In the genomic region with DNA sequence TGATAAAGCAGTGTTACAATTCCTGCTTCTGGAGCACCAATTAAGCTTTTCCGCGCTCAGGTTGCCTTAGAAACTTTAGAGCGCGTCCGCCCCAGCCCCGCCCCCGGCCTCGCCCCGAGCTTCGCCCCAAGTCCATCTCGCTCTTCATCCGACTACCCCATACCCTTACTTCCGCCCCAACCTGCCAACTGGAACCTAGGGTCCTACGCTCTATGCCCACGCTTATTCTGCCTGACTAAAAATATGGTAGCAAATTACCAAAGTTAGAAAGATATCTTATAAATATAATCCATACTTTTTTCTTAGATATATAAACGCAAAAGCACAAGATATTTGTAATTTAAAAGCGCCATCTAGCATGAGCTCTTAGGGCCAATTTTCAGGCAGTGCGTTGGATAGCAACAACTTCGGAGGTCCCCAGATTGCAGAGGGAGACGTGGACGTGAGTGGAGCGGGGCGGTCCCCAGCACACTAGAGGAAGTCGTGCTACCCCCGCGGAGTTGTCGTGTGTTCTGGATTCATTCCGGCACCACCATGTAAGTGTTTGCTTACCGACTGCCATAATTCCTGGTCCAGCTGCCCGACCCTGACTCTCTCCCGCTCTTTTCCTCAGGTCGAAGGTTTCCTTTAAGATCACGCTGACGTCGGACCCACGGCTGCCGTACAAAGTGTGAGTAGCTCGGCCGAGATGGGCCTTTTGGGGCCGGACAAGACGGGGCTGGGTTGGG, we compare ENCODE assay signal across 8 cellular contexts. TPM values are rescaled to one million over a fixed set of nuclear protein-coding genes. Genes with fewer than 3 reads are reported as not detected.
DNase-seq lines count a peak whose midpoint lies in the region; ATAC-seq, FAIRE-seq and TF ChIP-seq lines count a peak whose summit lies in the region.

A gene (plus strand): TSS at position 466 of the 728 bp plus-strand sequence. CDS start 69 bp downstream, at position 535.

- TF ChIP-seq CTCF in IMR-90 (conservative IDR thresholded peaks at IDR 0.05; ENCODE audit: low read depth, low read length) (no peak), endothelial cell of umbilical vein (IDR thresholded peaks at IDR 0.05; ENCODE audit: extremely low read depth in 1 of 2, insufficient read depth in 1 of 2, low read depth in 1 of 2, low read length in 2 of 2) (no peak)

- intact Hi-C loops in IMR-90 (cut with micrococcal nuclease) = loop anchor here (2.0 to 10.0 kb wide), 3 partner anchors 415 to 709 kb away; no protein-coding TSS in a partner anchor
- intact Hi-C loops in endothelial cell of umbilical vein (cut with micrococcal nuclease) = loop anchor here (1.0 to 10.0 kb wide), 4 partner anchors 685 to 1535 kb away; a partner anchor contains a TSS

- H3K4me2 ChIP-seq in IMR-90 (ENCODE audit: low read depth, low read length) (peak within 1 kb of the TSS; percentile 97), endothelial cell of umbilical vein (ENCODE audit: insufficient read depth, low read length) (peak within 1 kb of the TSS; percentile 98)

- peak within 1 kb of the TSS; percentile 98 for H3K14ac ChIP-seq in IMR-90 (replicated peaks; ENCODE audit: low read depth, low read length)

- H2AFZ ChIP-seq in IMR-90 (replicated peaks; ENCODE audit: low read length, poor library complexity) = peak within 1 kb of the TSS; percentile 97
- H2AFZ ChIP-seq in endothelial cell of umbilical vein (ENCODE audit: low read depth, low read length) = peak within 1 kb of the TSS; percentile 95

- peak within 1 kb of the TSS; percentile 95 for H2BK5ac ChIP-seq in IMR-90 (ENCODE audit: low read depth, low read length, poor library complexity, severe bottlenecking)

- dilution Hi-C loops in IMR-90 (cut with HindIII; ENCODE audit: low sequenced_read_pairs, unreplicated experiment) (no loop called here), endothelial cell of umbilical vein (cut with MboI; ENCODE audit: extremely low pct_ligation_motif_present, low sequenced_read_pairs) (no loop called here)

- peaks cover 2% of the 10 kb centered on the region for H3K4me1 ChIP-seq in IMR-90 (ENCODE audit: control insufficient read depth, insufficient read depth, low read length)
- peaks cover 18% of the 10 kb centered on the region for H3K4me1 ChIP-seq in endothelial cell of umbilical vein (ENCODE audit: control insufficient read depth, extremely low read depth, insufficient read depth, low read length)

- peak within 1 kb of the TSS; percentile 80 for H2AK5ac ChIP-seq in IMR-90 (ENCODE audit: low read depth, low read length)

- in situ Hi-C loops in IMR-90 (cut with MboI; ENCODE audit: low sequenced_read_pairs) = loop anchor here (25.0 kb wide), 2 partner anchors 712 to 1312 kb away; no protein-coding TSS in a partner anchor

- H2BK20ac ChIP-seq in IMR-90 (ENCODE audit: low read depth, low read length) = peak within 1 kb of the TSS; percentile 76

- H3K27ac ChIP-seq in IMR-90 (ENCODE audit: insufficient read depth, low read length) (peak within 1 kb of the TSS; percentile 89), endothelial cell of umbilical vein (ENCODE audit: insufficient read depth, low read depth, low read length) (peak within 1 kb of the TSS; percentile 97)

- ATAC-seq in GM21528 (IDR thresholded peaks at IDR 0.05; ENCODE audit: low FRiP score, unreplicated experiment) = peak; percentile 96
- peak; percentile 98 for ATAC-seq in IMR-90 (ENCODE audit: low read depth)

- H3K79me2 ChIP-seq in endothelial cell of umbilical vein (ENCODE audit: control insufficient read depth, insufficient read depth, low read length) = peaks cover 35% of the 10 kb centered on the region

- H3K23ac ChIP-seq in IMR-90 (ENCODE audit: low read depth, low read length) = peak within 1 kb of the TSS; percentile 65

- FAIRE-seq in endothelial cell of umbilical vein (lab: Jason Lieb, UNC) = peak; percentile 75

- H4K20me1 ChIP-seq in IMR-90 (ENCODE audit: insufficient read depth, low read length) (no peaks in the 10 kb centered on the region), endothelial cell of umbilical vein (replicated peaks; ENCODE audit: control insufficient read depth, extremely low read depth, insufficient read depth, low read length) (peaks cover 3% of the 10 kb centered on the region)

- CTCF ChIA-PET in IMR-90 (lab: Yijun Ruan, JAX) (interaction anchor here (0.7 to 1.0 kb wide), 3 partner anchors 14 to 1466 kb away, joined by 3 to 4 read pairs (median 3); no protein-coding TSS in a partner anchor), endothelial cell of umbilical vein (lab: Charles Lee) (interaction anchor here (0.8 to 2.2 kb wide), 3 partner anchors 9 to 709 kb away, joined by 4 to 7 read pairs (median 5); no protein-coding TSS in a partner anchor)

- H3K4me3 ChIP-seq in IMR-90 (ENCODE audit: insufficient read depth, low read depth, low read length) = peak within 1 kb of the TSS; percentile 70
- peak within 1 kb of the TSS; percentile 61 to 95 (median 89) for H3K4me3 ChIP-seq in endothelial cell of umbilical vein (replicated peaks in 1 of 3; ENCODE audit: insufficient read depth in 1 of 3, low read depth in 1 of 3, low read length in 3 of 3)

- peaks cover 5 to 21% of the 10 kb centered on the region in 2 experiments; a peak in 3 of 4 replicates for H3K79me1 ChIP-seq in IMR-90 (ENCODE audit: low read depth in 1 of 2, low read length in 2 of 2)

- peak within 1 kb of the TSS; percentile 85 for H2BK120ac ChIP-seq in IMR-90 (ENCODE audit: low read depth, low read length)

- H3K27me3 ChIP-seq in IMR-90 (ENCODE audit: control insufficient read depth, insufficient read depth, low read length) (no peaks in the 10 kb centered on the region), endothelial cell of umbilical vein (ENCODE audit: control insufficient read depth in 2 of 2, insufficient read depth in 2 of 2, low read length in 2 of 2) (no peaks in the 10 kb centered on the region)

- peak within 1 kb of the TSS; percentile 63 to 89 for H4K8ac ChIP-seq in IMR-90 (ENCODE audit: low read depth in 2 of 2, low read length in 2 of 2)

- TF ChIP-seq POLR2A in IMR-90 (IDR thresholded peaks at IDR 0.05; ENCODE audit: low read depth, low read length) (peak; percentile 95), endothelial cell of umbilical vein (IDR thresholded peaks at IDR 0.05; ENCODE audit: low read depth, low read length) (peak; percentile 83)

- 2% methylated on average over 13 of the region's 41 CpGs; no CpG with 5 or more reads in 1 of the 2 experiments for WGBS in IMR-90 (ENCODE audit: extremely low coverage in 2 of 2, insufficient read length in 1 of 2), 2 experiments

- BruUV-seq in IMR-90 (replicated peaks; lab: Mats Ljungman, UMichigan) = no TSS peak
- no TSS peak for BruUV-seq in endothelial cell of umbilical vein (replicated peaks; lab: Mats Ljungman, UMichigan)

- POLR2A ChIA-PET in IMR-90 (lab: Charles Lee; ENCODE audit: unreplicated experiment) = interaction anchor here (0.5 to 0.8 kb wide), 3 partner anchors 16 to 76 kb away, joined by 3 to 4 read pairs (median 3); no protein-coding TSS in a partner anchor
- POLR2A ChIA-PET in endothelial cell of umbilical vein (lab: Charles Lee) = interaction anchor here (0.5 to 1.5 kb wide), 2 partner anchors 9 to 16 kb away, joined by 4 to 6 read pairs; no protein-coding TSS in a partner anchor

- peak within 1 kb of the TSS; percentile 90 for H3K56ac ChIP-seq in IMR-90 (ENCODE audit: extremely low read depth, insufficient read depth, low read length)

- H3K36me3 ChIP-seq in IMR-90 (ENCODE audit: control insufficient read depth, insufficient read depth, low read length) (peaks cover 2% of the 10 kb centered on the region), endothelial cell of umbilical vein (ENCODE audit: control insufficient read depth in 2 of 2, extremely low read depth in 1 of 2, insufficient read depth in 2 of 2, low read length in 2 of 2) (peaks cover 0 to 5% of the 10 kb centered on the region in 2 experiments)

- H4K91ac ChIP-seq in IMR-90 (ENCODE audit: insufficient read depth, low read depth, low read length) = peak within 1 kb of the TSS; percentile 95

- H3K9me1 ChIP-seq in IMR-90 (ENCODE audit: insufficient read depth, low read length) (no peaks in the 10 kb centered on the region), endothelial cell of umbilical vein (replicated peaks; ENCODE audit: control insufficient read depth, extremely low read depth, insufficient read depth, low read length) (no peaks in the 10 kb centered on the region)

- peak within 1 kb of the TSS; percentile 37 for H3K18ac ChIP-seq in IMR-90 (ENCODE audit: low read depth, low read length)

- no peak for TF ChIP-seq RAD21 in IMR-90 (IDR thresholded peaks at IDR 0.05; ENCODE audit: low read length)

- H3K9me3 ChIP-seq in IMR-90 (ENCODE audit: control insufficient read depth, insufficient read depth, low read length) = no peaks in the 10 kb centered on the region
- H3K9me3 ChIP-seq in endothelial cell of umbilical vein (replicated peaks; ENCODE audit: control insufficient read depth, insufficient read depth, low read length) = no peaks in the 10 kb centered on the region

- peak within 1 kb of the TSS; percentile 95 for H3K4ac ChIP-seq in IMR-90 (ENCODE audit: low read depth, low read length)

- peak within 1 kb of the TSS; percentile 49 for H4K5ac ChIP-seq in IMR-90 (ENCODE audit: low read depth, low read length)

- H2AK9ac ChIP-seq in IMR-90 (replicated peaks; ENCODE audit: low read depth, low read length, poor library complexity) = peak within 1 kb of the TSS; percentile 92

- H3K9ac ChIP-seq in IMR-90 (ENCODE audit: low read depth, low read length) (peak within 1 kb of the TSS; percentile 91), endothelial cell of umbilical vein (replicated peaks; ENCODE audit: extremely low read depth, insufficient read depth, low read length) (peak within 1 kb of the TSS; percentile 100)

- DNase-seq in DMS 273 (lab: John Stamatoyannopoulos, UW; ENCODE audit: unreplicated experiment) (peak; percentile 92), IMR-90 (peak; percentile 96), OCI-M1 (lab: John Stamatoyannopoulos, UW) (peak; percentile 98), activated T-cell treated with anti-CD3 and anti-CD28 coated beads for 24 hours (ENCODE audit: low read depth) (peak; percentile 80), endothelial cell of umbilical vein (ENCODE audit: low read depth, low spot score) (peak; percentile 96), midbrain (lab: John Stamatoyannopoulos, UW) (peak; percentile 95)
- peak; percentile 62 to 76 for DNase-seq in stimulated activated CD8-positive, alpha-beta memory T cell treated with anti-CD3 and anti-CD28 coated beads, Interleukin-2, amount 100 ng/mL, for 1 hour (ENCODE audit: low read depth in 2 of 2)

- peak within 1 kb of the TSS; percentile 6; the same call in 1 of the 3 replicates for H2BK15ac ChIP-seq in IMR-90 (ENCODE audit: low read depth, low read length)

RNA-seq across cellular contexts. Expression of the gene that starts here (rescaled TPM):
- total RNA-seq in IMR-90 (2012; rRNA removed) = 94.5 and 127 TPM in 2 replicates
- polyA plus RNA-seq in IMR-90 (2012; rRNA removed) = 36.0 and 43.5 TPM in 2 replicates
- 9.5 and 10.2 TPM in 2 replicates for polyA plus RNA-seq in IMR-90 (2012; cell fraction: cytosol; rRNA removed)
- 6.6 and 52.3 TPM in 2 replicates for polyA plus RNA-seq in IMR-90 (2012; cell fraction: nucleus; rRNA removed; ENCODE audit: low replicate concordance)
- total RNA-seq in endothelial cell of umbilical vein = 41.0 and 51.5 TPM in 2 replicates
- 12.9 and 16.8 TPM in 2 replicates for polyA plus RNA-seq in endothelial cell of umbilical vein
- polyA plus RNA-seq in endothelial cell of umbilical vein (2011; cell fraction: cytosol; rRNA removed) = 21.4 and 26.6 TPM in 2 replicates
- polyA plus RNA-seq in endothelial cell of umbilical vein (2011; cell fraction: nucleus; rRNA removed) = 43.4 and 50.2 TPM in 2 replicates
- 44.7 and 48.9 TPM in 2 replicates for polyA plus RNA-seq in endothelial cell of umbilical vein (2012)
- 29.2 and 30.5 TPM in 2 replicates for polyA minus RNA-seq in endothelial cell of umbilical vein
- 16.0 TPM for polyA minus RNA-seq in endothelial cell of umbilical vein (2011; cell fraction: cytosol; rRNA and poly(A)+ RNA removed)
- 71.5 and 77.7 TPM in 2 replicates for polyA minus RNA-seq in endothelial cell of umbilical vein (2011; cell fraction: nucleus; rRNA and poly(A)+ RNA removed)

Comparison
In these comparisons a context has a peak if more than half of its experiments do, and no peak if none do; other contexts are left out.
1. Peak in every context shown above with its lines: DNase-seq, ATAC-seq, H3K4me3 ChIP-seq and H3K27ac ChIP-seq.